Comparison of ENCODE assay signal across 8 cellular contexts in genomic region chr2:126403039-126403666, GRCh38.
"Had no signal": no experiment of that assay in that cellular context is flagged by ENCODE, and none has a peak within 500 bp of the region (broad histone marks: within the 10 kb centered on the region; RNA-seq: fewer than 3 reads in every experiment).

No MANE protein-coding gene starts in this region.

- DNase-seq: H9, HCEC 1CT had no signal

- FAIRE-seq: H1, H54, HepG2, K562 had no signal

- H3K4me3 ChIP-seq: GM23338, K562 had no signal

- H3K9me3 Mint-ChIP-seq: GM23338, H9 had no signal

- H3K27ac ChIP-seq: HL-60 had no signal

- H3K4me1 Mint-ChIP-seq: GM23338, H9 had no signal

- H3K27ac Mint-ChIP-seq: GM23338, H9 had no signal

- ATAC-seq: GM23338, HepG2, K562 had no signal

- H3K4me2 ChIP-seq: GM23338 had no signal

- H2AFZ ChIP-seq: GM23338 had no signal

- H3K4me3 Mint-ChIP-seq: GM23338, H9 had no signal
